ENCODE assay signal across 8 cellular contexts in the genomic region with DNA sequence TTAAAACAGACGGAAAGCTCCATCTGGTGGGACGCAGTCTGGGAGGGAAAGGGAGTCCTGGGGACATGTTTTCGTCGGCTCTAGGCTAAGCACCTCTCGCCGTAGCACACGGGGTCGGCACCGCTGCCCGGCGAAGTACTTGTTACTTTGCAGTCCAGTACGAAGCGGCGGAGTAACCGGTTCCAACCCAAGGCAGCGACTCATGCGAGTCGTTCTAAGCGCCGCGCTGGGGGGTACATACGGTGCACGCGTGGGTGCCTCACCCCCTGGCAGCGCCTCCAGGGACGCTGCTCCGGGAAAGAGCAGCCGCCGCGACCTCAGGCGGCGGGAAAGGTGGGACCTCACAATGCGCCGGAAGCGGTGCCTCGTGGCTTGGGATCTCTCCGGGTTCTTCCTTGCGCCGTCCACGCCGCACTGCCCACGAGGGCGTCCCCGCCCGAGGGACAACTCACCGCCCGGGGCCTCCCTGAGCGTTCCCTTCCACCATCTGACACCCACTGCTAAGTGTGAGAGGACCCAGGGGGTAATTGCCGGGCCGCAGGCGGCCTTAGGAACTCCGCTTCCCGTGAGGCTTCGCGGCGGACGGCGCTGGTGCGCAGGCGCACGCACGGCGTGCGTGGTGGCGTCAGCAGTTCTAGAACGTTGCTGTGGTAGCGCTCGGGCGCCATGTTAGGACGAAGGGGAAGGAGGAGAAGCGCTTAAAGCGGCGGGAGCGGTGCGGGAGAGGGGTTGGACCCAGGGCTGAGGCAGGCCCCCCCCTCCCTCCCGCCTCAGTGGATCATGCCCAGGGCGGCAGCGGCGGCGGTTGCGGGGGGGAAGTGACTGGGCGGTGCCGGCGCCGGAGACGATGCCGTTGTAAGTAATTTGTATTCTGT. TPM values are rescaled to one million over a fixed set of nuclear protein-coding genes. Genes with fewer than 3 reads are reported as not detected.
A peak's percentile ranks its signal among the peaks of the same experiment; 100 is the strongest.
DNase-seq lines count a peak whose midpoint lies in the region; ATAC-seq, FAIRE-seq and TF ChIP-seq lines count a peak whose summit lies in the region.

A gene (plus strand): TSS at position 637 of the 875 bp plus-strand sequence. CDS start 211 bp downstream, at position 848.

- no peaks in the 10 kb centered on the region for H3K27me3 ChIP-seq in bronchial epithelial cell (ENCODE audit: control insufficient read depth, insufficient read depth, low read length)

- no peak for FAIRE-seq in bronchial epithelial cell (lab: Jason Lieb, UNC)

- DNase-seq in AG04449 (ENCODE audit: low read depth, low spot score) (peak; percentile 56), NCI-H2227 (lab: John Stamatoyannopoulos, UW; ENCODE audit: unreplicated experiment) (peak; percentile 96), bronchial epithelial cell (ENCODE audit: low read depth) (peak; percentile 93), iPS-NIHi7 (ENCODE audit: extremely low spot score) (peak; percentile 93), smooth muscle cell of the brain vasculature (ENCODE audit: low read depth, low spot score) (peak; percentile 91)

- TF ChIP-seq CTCF in AG04449 (IDR thresholded peaks at IDR 0.05; ENCODE audit: insufficient read depth, low read length, missing control alignments) (peak; percentile 22), WI38 (IDR thresholded peaks at IDR 0.05; ENCODE audit: low read depth, low read length) (no peak), bronchial epithelial cell (IDR thresholded peaks at IDR 0.05; ENCODE audit: insufficient read depth, low read length, severe bottlenecking) (peak; percentile 43)

- H3K4me3 ChIP-seq in AG04449 (ENCODE audit: low read depth, low read length) = peak within 1 kb of the TSS; percentile 95
- peak within 1 kb of the TSS; percentile 96 for H3K4me3 ChIP-seq in WI38 (ENCODE audit: low read depth, low read length)
- peak within 1 kb of the TSS; percentile 86 for H3K4me3 ChIP-seq in bronchial epithelial cell (ENCODE audit: low read depth, low read length)

- ATAC-seq in GM18873 (IDR thresholded peaks at IDR 0.05; ENCODE audit: low FRiP score, unreplicated experiment) = peak; percentile 87
- peak; percentile 89 for ATAC-seq in HG03139 (IDR thresholded peaks at IDR 0.05; ENCODE audit: unreplicated experiment)

- CTCF ChIA-PET in AG04449 (lab: Yijun Ruan, JAX) = interaction anchor here (1.4 kb wide), 1 partner anchor 65 kb away, joined by 3 read pairs; no protein-coding TSS in a partner anchor

- POLR2A ChIA-PET in AG04449 (lab: Yijun Ruan, JAX) = no interaction called here

- H3K36me3 ChIP-seq in bronchial epithelial cell (ENCODE audit: control insufficient read depth, insufficient read depth, low read length) = no peaks in the 10 kb centered on the region

RNA-seq across cellular contexts. Expression of the gene that starts here (rescaled TPM):
- total RNA-seq in bronchial epithelial cell = 70.0 and 94.2 TPM in 2 replicates

Comparison
In these comparisons a context has a peak if more than half of its experiments do, and no peak if none do; other contexts are left out.
1. Peak in every context shown above with its lines: DNase-seq, ATAC-seq and H3K4me3 ChIP-seq.